Comparison of ENCODE assay signal across 8 cellular contexts in the genomic region with DNA sequence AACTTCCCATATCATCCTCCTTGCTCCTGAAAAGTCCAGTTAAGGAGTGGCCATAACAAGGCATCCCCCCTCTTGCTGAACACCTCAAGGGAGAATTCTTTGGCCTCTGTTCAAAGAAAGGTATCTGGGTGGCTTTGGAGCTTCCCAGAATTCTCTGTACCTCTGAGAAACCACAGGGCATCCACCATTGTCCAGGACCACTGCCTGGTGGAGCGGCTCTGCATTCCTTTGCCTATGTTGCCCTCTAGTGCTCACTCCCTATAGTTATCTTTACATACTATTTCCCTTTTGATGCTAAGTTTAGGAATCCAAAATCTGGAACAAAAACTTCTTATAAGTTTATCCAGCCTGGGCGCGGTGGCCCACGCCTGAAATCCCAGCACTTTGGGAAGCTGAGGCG. TPM values are rescaled to one million over a fixed set of nuclear protein-coding genes. Genes with fewer than 3 reads are reported as not detected.
DNase-seq lines count a peak whose midpoint lies in the region; ATAC-seq and TF ChIP-seq lines count a peak whose summit lies in the region.

No MANE protein-coding gene starts in this region.

- TF ChIP-seq CTCF in breast epithelium (IDR thresholded peaks at IDR 0.05): peak; percentile 8 to 65 (median 49)

- intact Hi-C loops in breast epithelium (cut with DNase I; ENCODE audit: low total_unique reads): no loop called here

- H3K36me3 ChIP-seq in breast epithelium: no peaks in the 10 kb centered on the region

- POLR2A ChIA-PET in HEK293T (lab: Yijun Ruan, JAX): no interaction called here

- H3K27me3 ChIP-seq in breast epithelium: no peaks in the 10 kb centered on the region

- no peaks in the 10 kb centered on the region for H3K9me3 ChIP-seq in breast epithelium

- CTCF ChIA-PET in HEK293T (lab: Yijun Ruan, JAX): interaction anchor here (0.6 to 1.4 kb wide), 4 partner anchors 12 to 954 kb away, joined by 3 to 5 read pairs (median 4); no protein-coding TSS in a partner anchor

- H3K27ac ChIP-seq in breast epithelium: no peak overlapping the region

- DNase-seq in DMS53 treated with DMSO at 0.1 percent for 48 hours (lab: John Stamatoyannopoulos, UW; ENCODE audit: unreplicated experiment) (peak; percentile 61), HEK293T (ENCODE audit: extremely low spot score) (peak; percentile 73), NCI-H510A (lab: John Stamatoyannopoulos, UW) (peak; percentile 31), breast epithelium (ENCODE audit: low spot score in 2 of 2) (no peak), left kidney (ENCODE audit: low read depth, low spot score) (peak; percentile 84), GM19238 (ENCODE audit: insufficient read length, low spot score) (no peak)

- H3K4me3 ChIP-seq in breast epithelium: no peak overlapping the region

- no peak for TF ChIP-seq POLR2A in breast epithelium (IDR thresholded peaks at IDR 0.05)

- no peak for ATAC-seq in GM18520 (IDR thresholded peaks at IDR 0.05; ENCODE audit: unreplicated experiment)
- no peak for ATAC-seq in HG02973 (IDR thresholded peaks at IDR 0.05; ENCODE audit: unreplicated experiment)

- H3K4me1 ChIP-seq in breast epithelium: no peaks in the 10 kb centered on the region

TF ChIP-seq in HEK293T, 16 proteins besides CTCF, POLR2A, EP300 and RAD21:
- no peak for TF ChIP-seq ZNF384 (IDR thresholded peaks at IDR 0.05)
- no peak for TF ChIP-seq ARNT (IDR thresholded peaks at IDR 0.05)
- TF ChIP-seq LEF1 (IDR thresholded peaks at IDR 0.05; ENCODE audit: borderline replicate concordance): no peak
- no peak for TF ChIP-seq CTBP1 (IDR thresholded peaks at IDR 0.05; ENCODE audit: borderline replicate concordance)
- no peak for TF ChIP-seq SUZ12 (IDR thresholded peaks at IDR 0.05)
- TF ChIP-seq PKNOX1 (IDR thresholded peaks at IDR 0.05): no peak
- TF ChIP-seq FOXK2 (IDR thresholded peaks at IDR 0.05): no peak
- TF ChIP-seq FOXM1 (IDR thresholded peaks at IDR 0.05; ENCODE audit: borderline replicate concordance): no peak
- no peak for TF ChIP-seq TARDBP (IDR thresholded peaks at IDR 0.05)
- no peak for TF ChIP-seq HDGF (IDR thresholded peaks at IDR 0.05; ENCODE audit: borderline replicate concordance)

RNA-seq across cellular contexts. Expression of gene CHD9NB, which starts 30.3 kb away (rescaled TPM):
- total RNA-seq in breast epithelium: 10 to 100 TPM in 1 of 3 donors, 1 to 10 TPM in 2; 1.3 to 16.4 (median 3.3) TPM

RNA-seq across cellular contexts. Expression of gene CHD9, which starts 32.4 kb away (rescaled TPM):
- total RNA-seq in breast epithelium: 100 to 1,000 TPM in 2 of 3 donors, 10 to 100 TPM in 1; 93.8 to 160 (median 158) TPM

Comparison
In these comparisons a context has a peak if more than half of its experiments do, and no peak if none do; other contexts are left out.
1. DNase-seq: peak in DMS53 treated with DMSO at 0.1 percent for 48 hours (single experiment), HEK293T (single experiment), NCI-H510A (single experiment) and left kidney (single experiment); none in breast epithelium (0 of 2) and GM19238 (single experiment).